ENCODE assay signal across 1 cellular context in genomic region chr14:24232645-24233537, GRCh38.
TF ChIP-seq lines count a peak whose summit lies in the region.

Gene GMPR2 (plus strand): TSS chr14:24232929. CDS start chr14:24233254, 325 bp downstream.

TF ChIP-seq in K562, 482 proteins besides CTCF, POLR2A, EP300 and RAD21 (continued from another document):
- TF ChIP-seq JUND (IDR thresholded peaks at IDR 0.05; ENCODE audit: borderline replicate concordance, low read depth, low read length) (no peak), JUND (tag; IDR thresholded peaks at IDR 0.05; ENCODE audit: borderline replicate concordance, low read depth, low read length) (0 out of 3 replicates have a peak, but pooled peaks have one; percentile 20), BMI1 (IDR thresholded peaks at IDR 0.05; ENCODE audit: low read length) (no peak), HDAC6 (IDR thresholded peaks at IDR 0.05; ENCODE audit: low read depth, low read length) (no peak), MAX (CRISPR knock-in tag; IDR thresholded peaks at IDR 0.05) (no peak), NKRF (IDR thresholded peaks at IDR 0.05; ENCODE audit: borderline replicate concordance) (peak; percentile 37; the same call in 1 of the 2 replicates), ETV5 (CRISPR knock-in tag; IDR thresholded peaks at IDR 0.05; ENCODE audit: low read depth) (peak; percentile 43; the same call in 1 of the 2 replicates), RBBP5 (IDR thresholded peaks at IDR 0.05; ENCODE audit: borderline replicate concordance, insufficient read depth, low read length, poor library complexity, severe bottlenecking) (peak; percentile 25), SAP30 (IDR thresholded peaks at IDR 0.05; ENCODE audit: borderline replicate concordance, insufficient read depth, low read depth, low read length, poor library complexity, severe bottlenecking) (peak; percentile 6), MAZ (CRISPR knock-in tag; conservative IDR thresholded peaks at IDR 0.05 in 1 of 2, IDR thresholded peaks at IDR 0.05 in 1 of 2) (peak in 1 of 2 experiments; percentile 25; a peak in 1 of 4 replicates), SRSF3 (IDR thresholded peaks at IDR 0.05; ENCODE audit: insufficient read depth, low read length) (no peak), L3MBTL2 (IDR thresholded peaks at IDR 0.05) (peak; percentile 46), DIDO1 (tag; IDR thresholded peaks at IDR 0.05; ENCODE audit: low read depth) (0 out of 2 replicates have a peak, but pooled peaks have one; percentile 16), ZNF589 (CRISPR knock-in tag; IDR thresholded peaks at IDR 0.05; ENCODE audit: low read depth) (0 out of 2 replicates have a peak, but pooled peaks have one; percentile 67), TEAD2 (tag; IDR thresholded peaks at IDR 0.05) (0 out of 2 replicates have a peak, but pooled peaks have one; percentile 10), CHAMP1 (IDR thresholded peaks at IDR 0.05) (no peak), ELF2 (CRISPR knock-in tag; IDR thresholded peaks at IDR 0.05) (0 out of 2 replicates have a peak, but pooled peaks have one; percentile 30), TFAM (CRISPR knock-in tag; conservative IDR thresholded peaks at IDR 0.05) (no peak), E2F6 (IDR thresholded peaks at IDR 0.05; ENCODE audit: borderline replicate concordance in 1 of 2, extremely low read depth in 1 of 2, insufficient read depth in 1 of 2, insufficient read length in 1 of 2, low read depth in 1 of 2, low read length in 1 of 2, poor library complexity in 1 of 2, severe bottlenecking in 1 of 2) (peak in 1 of 2 experiments; percentile 1), HMGXB4 (CRISPR knock-in tag; IDR thresholded peaks at IDR 0.05) (no peak), NR2F6 (CRISPR knock-in tag; IDR thresholded peaks at IDR 0.05) (no peak), GABPB1 (CRISPR knock-in tag; IDR thresholded peaks at IDR 0.05) (no peak), ZNF592 (IDR thresholded peaks at IDR 0.05) (0 out of 2 replicates have a peak, but pooled peaks have one; percentile 13), TAF7 (tag; IDR thresholded peaks at IDR 0.05) (peak; percentile 18; the same call in 1 of the 2 replicates), ZNF224 (CRISPR knock-in tag; IDR thresholded peaks at IDR 0.05) (no peak), MNT (conservative IDR thresholded peaks at IDR 0.05) (peak in 1 of 2 experiments; percentile 56; a peak in 2 of 4 replicates), MECOM (CRISPR knock-in tag; IDR thresholded peaks at IDR 0.05) (no peak), KAT7 (CRISPR knock-in tag; IDR thresholded peaks at IDR 0.05; ENCODE audit: borderline replicate concordance) (peak; percentile 62; the same call in 1 of the 2 replicates), ZNF696 (CRISPR knock-in tag; conservative IDR thresholded peaks at IDR 0.05) (no peak), IRF1 (CRISPR knock-in tag; IDR thresholded peaks at IDR 0.05; ENCODE audit: borderline replicate concordance) (no peak), DDX20 (tag; IDR thresholded peaks at IDR 0.05; ENCODE audit: low read depth) (no peak), TAF1 (IDR thresholded peaks at IDR 0.05; ENCODE audit: control insufficient read depth, extremely low read depth, insufficient read depth, low read length, severe bottlenecking) (peak; percentile 42), KLF6 (CRISPR knock-in tag; IDR thresholded peaks at IDR 0.05; ENCODE audit: borderline replicate concordance) (no peak)
